In the genomic region with DNA sequence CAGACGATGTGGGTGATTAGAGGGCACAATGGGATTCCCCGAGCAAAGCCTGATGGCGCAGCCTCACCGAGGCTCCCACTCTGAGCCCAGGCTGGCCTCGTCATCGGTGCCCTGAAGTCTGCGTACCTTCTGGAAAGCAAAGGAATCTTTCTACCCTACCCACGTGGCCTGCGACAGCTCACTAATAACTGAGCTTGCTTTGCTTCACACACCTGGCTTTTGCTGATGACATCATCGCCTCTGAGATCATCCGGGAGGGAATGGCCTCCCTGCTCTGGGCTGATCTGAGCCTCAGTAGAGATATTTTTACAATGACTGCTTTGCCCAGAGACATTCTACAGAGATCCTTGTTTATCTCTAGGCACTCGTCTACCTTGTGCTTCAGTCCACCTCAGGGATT, we compare ENCODE assay signal across 13 cellular contexts.
"Had no signal": no experiment of that assay in that cellular context is flagged by ENCODE, and none has a peak within 500 bp of the region (broad histone marks: within the 10 kb centered on the region; RNA-seq: fewer than 3 reads in every experiment).

No MANE protein-coding gene starts in this region.

- H2AFZ ChIP-seq: neural progenitor cell, parathyroid adenoma had no signal

- H3K4me3 ChIP-seq: dorsolateral prefrontal cortex, esophagus muscularis mucosa, heart right ventricle, neural progenitor cell, transverse colon had no signal

- DNase-seq: activated CD4-positive, alpha-beta T cell treated with anti-CD3 and anti-CD28 coated beads, Interleukin-2, amount 50 U/mL, for 4 hours; activated CD4-positive, CD25-positive, alpha-beta regulatory T cell treated with anti-CD3 and anti-CD28 coated beads, Interleukin-2, amount 50 U/mL, for 72 hours; activated T-cell treated with anti-CD3 and anti-CD28 coated beads, Interleukin-2, amount 50 U/mL, for 1 hour; dorsolateral prefrontal cortex; heart right ventricle; left ventricle myocardium superior; stimulated activated naive B cell treated with anti-CD40 and anti-IgM and Interleukin-4, amounts not matched to agents 10 μg/mL and 1 μg/mL and 100 μg/mL, for 72 hours; substantia nigra; SW 1271; transverse colon had no signal

- H3K4me1 ChIP-seq: neural progenitor cell, parathyroid adenoma had no signal

- H3K4me2 ChIP-seq: neural progenitor cell had no signal

- H3K79me2 ChIP-seq: parathyroid adenoma had no signal

- H3K9ac ChIP-seq: neural progenitor cell, parathyroid adenoma had no signal

- ATAC-seq: left ventricle myocardium superior; stimulated activated naive B cell treated with anti-CD40 and anti-IgM and Interleukin-4, amounts not matched to agents 10 μg/mL and 1 μg/mL and 100 μg/mL, for 72 hours had no signal

- H3K27ac ChIP-seq: dorsolateral prefrontal cortex, esophagus muscularis mucosa, heart right ventricle, neural progenitor cell, parathyroid adenoma, transverse colon had no signal

- H3K27me3 ChIP-seq: dorsolateral prefrontal cortex, esophagus muscularis mucosa, heart right ventricle, neural progenitor cell, transverse colon had no signal

- H3K9me3 ChIP-seq: esophagus muscularis mucosa, transverse colon had no signal

- H3K36me3 ChIP-seq: neural progenitor cell, transverse colon had no signal
